ENCODE assay signal across 27 cellular contexts in the genomic region with DNA sequence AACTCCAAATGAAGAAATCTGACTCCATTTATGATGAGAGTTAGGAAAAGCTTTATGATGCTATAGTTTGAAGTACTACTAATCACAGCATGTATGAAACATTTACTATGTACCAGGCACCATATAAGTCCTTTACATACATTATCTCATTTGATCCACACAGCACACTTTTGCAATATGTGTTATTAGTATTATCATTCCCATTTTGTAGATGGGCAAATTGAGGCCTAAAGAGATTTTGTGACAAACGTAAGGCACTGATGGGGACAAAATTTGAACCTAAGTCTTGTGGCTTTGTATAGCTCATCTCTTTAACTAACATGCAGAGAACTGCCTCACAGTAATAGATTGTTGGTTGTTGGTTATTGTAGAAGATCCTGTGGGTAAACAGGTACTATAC. TPM values are rescaled to one million over a fixed set of nuclear protein-coding genes. Genes with fewer than 3 reads are reported as not detected.
A peak's percentile ranks its signal among the peaks of the same experiment; 100 is the strongest.
DNase-seq lines count a peak whose midpoint lies in the region; ATAC-seq, FAIRE-seq and TF ChIP-seq lines count a peak whose summit lies in the region.
"Had no signal": no experiment of that assay in that cellular context is flagged by ENCODE, and none has a peak within 500 bp of the region (broad histone marks: within the 10 kb centered on the region; RNA-seq: fewer than 3 reads in every experiment).

No MANE protein-coding gene starts in this region.

- no peak overlapping the region for H4K5ac ChIP-seq in H1 (ENCODE audit: insufficient read length, low read depth, low read length)

- H3K56ac ChIP-seq in H1 (replicated peaks; ENCODE audit: insufficient read length, low read depth, low read length): no peak overlapping the region

- H4K20me1 ChIP-seq in HepG2 (ENCODE audit: insufficient read depth, low read length) (no peaks in the 10 kb centered on the region), astrocyte (ENCODE audit: insufficient read depth, low read length) (no peaks in the 10 kb centered on the region), H1 (replicated peaks in 1 of 2; ENCODE audit: control insufficient read depth in 1 of 2, insufficient read depth in 2 of 2, low read length in 2 of 2) (no peaks in the 10 kb centered on the region)
- H4K20me1 ChIP-seq: BLaER1 treated with 17β-estradiol and CSF1 and Interleukin-3, amounts not matched to agents 10 nM and 100 nM had no signal

- no peak overlapping the region for H4K91ac ChIP-seq in H1 (replicated peaks; ENCODE audit: insufficient read length, low read length)

- H2BK120ac ChIP-seq in H1 (replicated peaks; ENCODE audit: low read depth, low read length): no peak overlapping the region

- BruUV-seq in HepG2 (replicated peaks; lab: Mats Ljungman, UMichigan): no TSS peak

- no peak overlapping the region for H2BK20ac ChIP-seq in H1 (ENCODE audit: low read length)

- TF ChIP-seq RAD21 in HepG2 (CRISPR knock-in tag; IDR thresholded peaks at IDR 0.05) (no peak), H1 (IDR thresholded peaks at IDR 0.05 in 1 of 2, conservative IDR thresholded peaks at IDR 0.05 in 1 of 2; ENCODE audit: low read depth in 2 of 2, low read length in 2 of 2) (no peak)

- no peaks in the 10 kb centered on the region for H3K9me3 Mint-ChIP-seq in astrocyte (ENCODE audit: unreplicated experiment)
- no peaks in the 10 kb centered on the region for H3K9me3 Mint-ChIP-seq in CD4-positive, alpha-beta T cell

- no peak overlapping the region for H3K4ac ChIP-seq in H1 (replicated peaks; ENCODE audit: insufficient read length, low read depth, low read length)

- H3K9me3 ChIP-seq in HepG2 (ENCODE audit: low read length) (no peaks in the 10 kb centered on the region), right lobe of liver (no peaks in the 10 kb centered on the region), astrocyte (ENCODE audit: insufficient read depth, low read depth, low read length) (no peaks in the 10 kb centered on the region), H1 (ENCODE audit: insufficient read depth in 2 of 2, low read depth in 1 of 2, low read length in 1 of 2) (peaks cover 3% of the 10 kb centered on the region in 2 experiments; a peak in 1 of 4 replicates), esophagus muscularis mucosa (no peaks in the 10 kb centered on the region)
- H3K9me3 ChIP-seq in CD4-positive, alpha-beta T cell (ENCODE audit: control insufficient read depth, low read length): no peaks in the 10 kb centered on the region
- H3K9me3 ChIP-seq: A549 had no signal

- WGBS in HepG2 (ENCODE audit: low lambda C conversion rate): 6% methylated on average over 1 of the region's 1 CpG
- WGBS in right lobe of liver (ENCODE audit: insufficient coverage, low coverage, low lambda C conversion rate, missing lambda C conversion rate): 50% methylated on average over 1 of the region's 1 CpG
- WGBS in H1 (ENCODE audit: extremely low coverage in 1 of 2, insufficient coverage in 1 of 2, insufficient read length in 1 of 2, insufficient replicate concordance in 2 of 2, low coverage in 1 of 2, low lambda C conversion rate in 2 of 2, missing lambda C conversion rate in 1 of 2), 2 experiments: 96% methylated on average over 1 of the region's 1 CpG; no CpG with 5 or more reads in 1 of the 2 experiments
- 77% methylated on average over 1 of the region's 1 CpG for WGBS in esophagus muscularis mucosa

- TF ChIP-seq CTCF in HepG2 (CRISPR knock-in tag; IDR thresholded peaks at IDR 0.05) (no peak), right lobe of liver (IDR thresholded peaks at IDR 0.05) (no peak), astrocyte (IDR thresholded peaks at IDR 0.05; ENCODE audit: insufficient read depth, low read depth, low read length) (no peak), H1 (IDR thresholded peaks at IDR 0.05; ENCODE audit: control extremely low read depth in 1 of 3, insufficient read depth in 1 of 3, low read depth in 1 of 3, low read length in 3 of 3) (no peak), esophagus muscularis mucosa (IDR thresholded peaks at IDR 0.05) (no peak)
- no peak for TF ChIP-seq CTCF in CD4-positive, alpha-beta T cell (IDR thresholded peaks at IDR 0.05)

- no peak overlapping the region for H2AK5ac ChIP-seq in H1 (ENCODE audit: low read depth, low read length)

- no peak overlapping the region for H3K27ac ChIP-seq in HepG2 (ENCODE audit: extremely low read length, insufficient read depth, low read length)
- H3K27ac ChIP-seq in right lobe of liver: no peak overlapping the region
- H3K27ac ChIP-seq in astrocyte (ENCODE audit: low read depth, low read length): no peak overlapping the region
- H3K27ac ChIP-seq in H1 (ENCODE audit: low read depth, low read length): no peak overlapping the region
- H3K27ac ChIP-seq in CD4-positive, alpha-beta T cell (ENCODE audit: low read depth, low read length): no peak overlapping the region
- H3K27ac ChIP-seq in esophagus muscularis mucosa (replicated peaks in 1 of 4): no peak overlapping the region
- H3K27ac ChIP-seq: 22Rv1; A549; BLaER1 treated with 17β-estradiol and CSF1 and Interleukin-3, amounts not matched to agents 10 nM and 100 nM; C4-2B had no signal

- ATAC-seq in HepG2 (no peak), right lobe of liver (no peak), GM19035 (IDR thresholded peaks at IDR 0.05; ENCODE audit: unreplicated experiment) (no peak)
- ATAC-seq in CD4-positive, alpha-beta T cell (ENCODE audit: poor library complexity): no peak
- ATAC-seq: A549, GM12878 had no signal

- no peak overlapping the region for H3K14ac ChIP-seq in H1 (ENCODE audit: insufficient read length)

- in situ Hi-C loops in HepG2 (cut with HindIII; ENCODE audit: extremely low pct_ligation_motif_present, low pct_unique_long_range_greater_than_20kb): loop anchor here (25.0 kb wide), 1 partner anchor 462 kb away; no protein-coding TSS in a partner anchor

- no peaks in the 10 kb centered on the region for H3K23me2 ChIP-seq in H1 (ENCODE audit: low read depth, low read length)

- CTCF ChIA-PET in HepG2 (lab: Yijun Ruan, JAX; ENCODE audit: low intra/inter-chr PET ratio, low total read pairs): no interaction called here
- CTCF ChIA-PET in H1 (lab: Charles Lee; ENCODE audit: partially characterized antibody): no interaction called here
- CTCF ChIA-PET in CD4-positive, alpha-beta T cell (lab: Charles Lee): no interaction called here

- no peaks in the 10 kb centered on the region for H3K4me1 Mint-ChIP-seq in astrocyte (ENCODE audit: low read depth, unreplicated experiment)
- H3K4me1 Mint-ChIP-seq in CD4-positive, alpha-beta T cell (ENCODE audit: low read depth): peaks cover 20% of the 10 kb centered on the region
- H3K4me1 Mint-ChIP-seq: B cell had no signal

- H3K9ac ChIP-seq in HepG2 (ENCODE audit: insufficient read depth, low read depth, low read length) (no peak overlapping the region), astrocyte (ENCODE audit: low read length) (no peak overlapping the region), H1 (replicated peaks in 1 of 4; ENCODE audit: extremely low read depth in 1 of 4, low read depth in 3 of 4, low read length in 3 of 4) (no peak overlapping the region)
- H3K9ac ChIP-seq: BLaER1 treated with 17β-estradiol and CSF1 and Interleukin-3, amounts not matched to agents 10 nM and 100 nM had no signal

- H3K18ac ChIP-seq in H1 (ENCODE audit: extremely low read depth, low read length): no peak overlapping the region

- TF ChIP-seq POLR2A in HepG2 (IDR thresholded peaks at IDR 0.05; ENCODE audit: insufficient read depth in 1 of 2, low read depth in 2 of 2, low read length in 2 of 2) (no peak), right lobe of liver (IDR thresholded peaks at IDR 0.05) (no peak), H1 (IDR thresholded peaks at IDR 0.05; ENCODE audit: control extremely low read depth in 1 of 2, low read depth in 2 of 2, low read length in 2 of 2) (no peak), esophagus muscularis mucosa (IDR thresholded peaks at IDR 0.05; ENCODE audit: low read depth) (no peak)

- no peak for FAIRE-seq in HepG2 (lab: Jason Lieb, UNC)
- peak; percentile 26 for FAIRE-seq in astrocyte (lab: Jason Lieb, UNC)
- FAIRE-seq in H1 (lab: Jason Lieb, UNC): peak; percentile 7
- FAIRE-seq: A549, GM12878, GM12892, GM18507, GM19239 had no signal

- H2BK15ac ChIP-seq in H1 (ENCODE audit: low read length): no peak overlapping the region

- H3K23ac ChIP-seq in H1 (ENCODE audit: insufficient read length): no peak overlapping the region

- H3K27ac Mint-ChIP-seq in astrocyte (ENCODE audit: unreplicated experiment): no peak overlapping the region
- H3K27ac Mint-ChIP-seq in CD4-positive, alpha-beta T cell: no peak overlapping the region
- H3K27ac Mint-ChIP-seq: B cell; CD4-positive, alpha-beta memory T cell; CD8-positive, alpha-beta memory T cell had no signal

- H4K8ac ChIP-seq in H1 (ENCODE audit: extremely low read depth, insufficient read depth, low read length): no peak overlapping the region

- no peaks in the 10 kb centered on the region for H3K27me3 Mint-ChIP-seq in astrocyte (ENCODE audit: low read depth, unreplicated experiment)
- H3K27me3 Mint-ChIP-seq in CD4-positive, alpha-beta T cell: peaks cover 30% of the 10 kb centered on the region

- no peak overlapping the region for H3K4me3 ChIP-seq in HepG2 (replicated peaks in 1 of 3; ENCODE audit: insufficient read depth in 1 of 3, low read depth in 2 of 3, low read length in 3 of 3)
- H3K4me3 ChIP-seq in right lobe of liver: no peak overlapping the region
- no peak overlapping the region for H3K4me3 ChIP-seq in astrocyte (ENCODE audit: insufficient read depth, low read depth, low read length)
- H3K4me3 ChIP-seq in H1 (ENCODE audit: extremely low read depth in 1 of 4, insufficient read depth in 2 of 4, low read depth in 3 of 4, low read length in 4 of 4): no peak overlapping the region
- no peak overlapping the region for H3K4me3 ChIP-seq in esophagus muscularis mucosa
- H3K4me3 ChIP-seq: A549; BLaER1 treated with 17β-estradiol and CSF1 and Interleukin-3, amounts not matched to agents 10 nM and 100 nM; GM12878 had no signal

- no peaks in the 10 kb centered on the region for H3K36me3 ChIP-seq in HepG2 (replicated peaks in 1 of 2; ENCODE audit: control insufficient read depth in 1 of 2, insufficient read depth in 2 of 2, low read length in 2 of 2)
- no peaks in the 10 kb centered on the region for H3K36me3 ChIP-seq in right lobe of liver
- no peaks in the 10 kb centered on the region for H3K36me3 ChIP-seq in astrocyte (ENCODE audit: insufficient read depth, low read length)
- H3K36me3 ChIP-seq in H1 (ENCODE audit: control insufficient read depth in 2 of 4, insufficient read depth in 4 of 4, low read length in 3 of 4): no peaks in the 10 kb centered on the region
- H3K36me3 ChIP-seq in esophagus muscularis mucosa: no peaks in the 10 kb centered on the region
- H3K36me3 ChIP-seq: BLaER1 treated with 17β-estradiol and CSF1 and Interleukin-3, amounts not matched to agents 10 nM and 100 nM had no signal

- no peak overlapping the region for H3K4me3 Mint-ChIP-seq in astrocyte (ENCODE audit: unreplicated experiment)
- H3K4me3 Mint-ChIP-seq in CD4-positive, alpha-beta T cell: no peak overlapping the region
- H3K4me3 Mint-ChIP-seq: B cell; CD4-positive, alpha-beta memory T cell; CD8-positive, alpha-beta memory T cell had no signal

- H3K27me3 ChIP-seq in HepG2 (ENCODE audit: control insufficient read depth in 1 of 2, insufficient read depth in 2 of 2, low read length in 2 of 2) (peaks cover 0 to 11% of the 10 kb centered on the region in 2 experiments; a peak in 2 of 5 replicates), right lobe of liver (no peaks in the 10 kb centered on the region), astrocyte (ENCODE audit: insufficient read depth, low read length) (peaks cover 5% of the 10 kb centered on the region), H1 (replicated peaks in 1 of 4; ENCODE audit: control insufficient read depth in 3 of 4, extremely low read depth in 1 of 4, insufficient read depth in 3 of 4, low read length in 3 of 4) (no peaks in the 10 kb centered on the region), esophagus muscularis mucosa (no peaks in the 10 kb centered on the region)
- peaks cover 15% of the 10 kb centered on the region for H3K27me3 ChIP-seq in CD4-positive, alpha-beta T cell (ENCODE audit: control insufficient read depth, insufficient read depth, low read length)
- H3K27me3 ChIP-seq: BLaER1 treated with 17β-estradiol and CSF1 and Interleukin-3, amounts not matched to agents 10 nM and 100 nM had no signal

- TF ChIP-seq EP300 in HepG2 (IDR thresholded peaks at IDR 0.05; ENCODE audit: low read depth in 2 of 2, low read length in 2 of 2): no peak
- TF ChIP-seq EP300 in HepG2 (CRISPR knock-in tag; IDR thresholded peaks at IDR 0.05; ENCODE audit: borderline replicate concordance): no peak
- TF ChIP-seq EP300 in H1 (IDR thresholded peaks at IDR 0.05; ENCODE audit: borderline replicate concordance in 1 of 2, low read depth in 2 of 2, low read length in 2 of 2): no peak
- no peak for TF ChIP-seq EP300 in esophagus muscularis mucosa (IDR thresholded peaks at IDR 0.05)

- H2BK5ac ChIP-seq in H1 (ENCODE audit: low read depth, low read length): no peak overlapping the region

- intact Hi-C loops in HepG2 (cut with micrococcal nuclease; ENCODE audit: unreplicated experiment) (no loop called here), right lobe of liver (cut with DNase I) (no loop called here), esophagus muscularis mucosa (cut with DNase I) (no loop called here)
- intact Hi-C loops in CD4-positive, alpha-beta T cell (cut with DNase I, micrococcal nuclease): no loop called here

- H3K4me2 ChIP-seq in HepG2 (ENCODE audit: low read depth, low read length) (no peak overlapping the region), astrocyte (ENCODE audit: low read length) (no peak overlapping the region), H1 (ENCODE audit: insufficient read depth in 1 of 2, low read depth in 2 of 2, low read length in 2 of 2) (no peak overlapping the region)
- H3K4me2 ChIP-seq: A549; BLaER1 treated with 17β-estradiol and CSF1 and Interleukin-3, amounts not matched to agents 10 nM and 100 nM had no signal

- H3K36me3 Mint-ChIP-seq in astrocyte (ENCODE audit: low read depth, unreplicated experiment): no peaks in the 10 kb centered on the region
- H3K36me3 Mint-ChIP-seq in CD4-positive, alpha-beta T cell (ENCODE audit: low read depth): no peaks in the 10 kb centered on the region
- H3K36me3 Mint-ChIP-seq: CD4-positive, alpha-beta memory T cell; CD8-positive, alpha-beta memory T cell had no signal

- no peaks in the 10 kb centered on the region for H3K79me2 ChIP-seq in HepG2 (ENCODE audit: insufficient read depth, low read length)
- no peaks in the 10 kb centered on the region for H3K79me2 ChIP-seq in astrocyte (ENCODE audit: insufficient read depth, low read length)
- H3K79me2 ChIP-seq in H1 (ENCODE audit: control insufficient read depth in 1 of 2, insufficient read depth in 2 of 2, low read length in 2 of 2): no peaks in the 10 kb centered on the region

- 0 out of 2 replicates have a peak, but pooled peaks cover 10% of the 10 kb centered on the region for H3K4me1 ChIP-seq in HepG2 (ENCODE audit: insufficient read depth, low read length)
- no peaks in the 10 kb centered on the region for H3K4me1 ChIP-seq in right lobe of liver
- no peaks in the 10 kb centered on the region for H3K4me1 ChIP-seq in astrocyte (ENCODE audit: insufficient read depth, low read length)
- no peaks in the 10 kb centered on the region for H3K4me1 ChIP-seq in H1 (replicated peaks in 1 of 4; ENCODE audit: control insufficient read depth in 3 of 4, insufficient read depth in 4 of 4, low read length in 3 of 4)
- H3K4me1 ChIP-seq in esophagus muscularis mucosa: no peaks in the 10 kb centered on the region
- H3K4me1 ChIP-seq: A549; BLaER1 treated with 17β-estradiol and CSF1 and Interleukin-3, amounts not matched to agents 10 nM and 100 nM had no signal

- POLR2A ChIA-PET in HepG2 (lab: Yijun Ruan, JAX): no interaction called here
- POLR2A ChIA-PET in H1 (lab: Charles Lee; ENCODE audit: partially characterized antibody): no interaction called here
- POLR2A ChIA-PET in CD4-positive, alpha-beta T cell (lab: Charles Lee): no interaction called here

- no peak overlapping the region for H2BK12ac ChIP-seq in H1 (ENCODE audit: low read depth, low read length)

- H3K79me1 ChIP-seq in H1 (ENCODE audit: low read depth, low read length): no peaks in the 10 kb centered on the region

- DNase-seq in HepG2 (ENCODE audit: low spot score) (no peak), right lobe of liver (no peak), astrocyte (ENCODE audit: low read depth) (no peak), H1 (ENCODE audit: low read depth in 1 of 2, low spot score in 2 of 2) (no peak), esophagus muscularis mucosa (ENCODE audit: extremely low spot score) (no peak)
- DNase-seq in CD4-positive, alpha-beta T cell: no peak
- DNase-seq: AML-193; CD4-positive, alpha-beta memory T cell; CD8-positive, alpha-beta memory T cell; COR-L47; DMS 273 treated with DMSO at 0.1 percent for 48 hours; DMS153; DMS53; DMS79; DND-41; EL; GDM1 had no signal

- H2AFZ ChIP-seq in HepG2 (ENCODE audit: low read length) (no peak overlapping the region), astrocyte (ENCODE audit: low read depth, low read length) (no peak overlapping the region), H1 (ENCODE audit: low read length) (no peak overlapping the region)

RNA-seq across cellular contexts. Expression of gene TNFRSF21, which starts 14.2 kb away (rescaled TPM):
- 35.4 and 46.3 TPM in 2 replicates for total RNA-seq in HepG2 (2016; rRNA removed; fragmentation: Illumina TruSeq; extraction: Trizol)
- 64.4 and 66.8 TPM in 2 replicates for total RNA-seq in HepG2 (2016; cell fraction: cytosol; rRNA removed; fragmentation: Illumina TruSeq; extraction: Trizol; ENCODE audit: low read depth)
- 32.9 and 45.1 TPM in 2 replicates for total RNA-seq in HepG2 (2016; cell fraction: insoluble cytoplasmic fraction; rRNA removed; fragmentation: Illumina TruSeq; extraction: Trizol)
- total RNA-seq in HepG2 (2016; cell fraction: membrane; rRNA removed; fragmentation: Illumina TruSeq; extraction: Trizol): 83.9 and 85.3 TPM in 2 replicates
- total RNA-seq in HepG2 (2016; cell fraction: nucleus; rRNA removed; fragmentation: Illumina TruSeq; extraction: Trizol): 42.5 and 44.5 TPM in 2 replicates
- 24.8 and 27.5 TPM in 2 replicates for polyA plus RNA-seq in HepG2 (2011; rRNA removed)
- 28.3 and 32.5 TPM in 2 replicates for polyA plus RNA-seq in HepG2 (2011; cell fraction: cytosol; rRNA removed)
- polyA plus RNA-seq in HepG2 (2011; cell fraction: nucleus; rRNA removed): 26.7 and 28.4 TPM in 2 replicates
- 29.4 and 72.1 TPM in 2 replicates for polyA plus RNA-seq in HepG2 (2012)
- polyA plus RNA-seq in HepG2 (2016; cell fraction: cytosol; fragmentation: Illumina TruSeq; extraction: Trizol; ENCODE audit: low read depth): 7.7 and 9.6 TPM in 2 replicates
- 42.9 and 49.8 TPM in 2 replicates for polyA plus RNA-seq in HepG2 (2016; cell fraction: insoluble cytoplasmic fraction; fragmentation: Illumina TruSeq; extraction: Trizol; ENCODE audit: low read depth)
- polyA plus RNA-seq in HepG2 (2016; cell fraction: membrane; fragmentation: Illumina TruSeq; extraction: Trizol; ENCODE audit: low read depth): 32.5 and 38.1 TPM in 2 replicates
- polyA plus RNA-seq in HepG2 (2016; cell fraction: nucleus; fragmentation: Illumina TruSeq; extraction: Trizol; ENCODE audit: insufficient read depth, low read depth): 56.9 and 64.9 TPM in 2 replicates
- polyA minus RNA-seq in HepG2 (2011; rRNA and poly(A)+ RNA removed; ENCODE audit: low replicate concordance): 26.7 and 80.6 TPM in 2 replicates
- polyA minus RNA-seq in HepG2 (2011; cell fraction: cytosol; rRNA and poly(A)+ RNA removed): 40.3 and 44.4 TPM in 2 replicates
- polyA minus RNA-seq in HepG2 (2011; cell fraction: nucleus; rRNA and poly(A)+ RNA removed): 66.8 and 71.1 TPM in 2 replicates
- total RNA-seq in right lobe of liver: 1 to 10 TPM; 1.9 to 7.9 (median 5.3) TPM
- total RNA-seq in astrocyte: 214 and 244 TPM in 2 replicates
- total RNA-seq in H1 (2021; fragmentation: NEBNext Ultra II Directional; extraction: Animal tissue kit (Norgen Biotek cat#: 25700)): 52.4 and 52.7 TPM in 2 replicates
- polyA plus RNA-seq in H1 (2011; rRNA removed): 16.4 and 21.3 TPM in 2 replicates
- polyA plus RNA-seq in H1 (2011; cell fraction: cytosol; rRNA removed): 20.2 TPM
- 15.2 TPM for polyA plus RNA-seq in H1 (2011; cell fraction: nucleus; rRNA removed)
- polyA plus RNA-seq in H1 (2012, experiment 1 of 2): 34.6 to 40.9 TPM (median 35.8 TPM) in 4 replicates
- polyA plus RNA-seq in H1 (2012, experiment 2 of 2): 20.3 TPM
- polyA plus RNA-seq in H1 (2013, experiment 1 of 2): 45.5 TPM
- polyA plus RNA-seq in H1 (2013, experiment 2 of 2): 56.1 TPM
- 59.1 and 62.4 TPM in 2 replicates for polyA minus RNA-seq in H1 (2011; rRNA and poly(A)+ RNA removed)
- 27.9 TPM for polyA minus RNA-seq in H1 (2011; cell fraction: cytosol; rRNA and poly(A)+ RNA removed)
- 39.1 TPM for polyA minus RNA-seq in H1 (2011; cell fraction: nucleus; rRNA and poly(A)+ RNA removed)
- total RNA-seq in CD4-positive, alpha-beta T cell: under 1 TPM; 0.92 to 0.96 TPM
- 10 to 100 TPM; 23.7 to 37.0 (median 30.9) TPM for total RNA-seq in esophagus muscularis mucosa
- polyA plus RNA-seq: CD4-positive, alpha-beta memory T cell had no signal

Comparison
In these comparisons a context has a peak if more than half of its experiments do, and no peak if none do; other contexts are left out.
1. Of the 41 proteins assayed by ChIP-seq in both HepG2 and H1: peak only in HepG2: none; only in H1: KDM1A; in both: none; in neither: 40.